17 cellular contexts compared by ENCODE assay signal in the genomic region with DNA sequence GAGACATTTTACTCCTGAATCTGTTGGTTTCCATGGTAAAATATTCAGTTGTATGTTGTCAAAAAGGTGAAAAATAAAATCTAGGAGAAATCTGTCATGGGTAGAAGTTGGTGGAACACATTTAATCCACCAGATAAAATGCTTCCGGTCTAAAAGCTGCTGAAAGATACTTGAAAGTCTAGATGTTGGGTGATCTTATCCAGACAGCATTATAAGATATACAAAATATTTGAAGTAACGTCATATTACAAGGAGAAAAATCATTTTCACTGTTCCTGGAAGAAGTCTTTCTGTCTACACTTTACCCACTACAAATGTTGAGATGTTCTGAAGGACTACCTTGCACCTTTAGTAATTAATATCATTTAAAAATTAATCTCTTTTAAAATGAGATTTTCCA. TPM values are rescaled to one million over a fixed set of nuclear protein-coding genes. Genes with fewer than 3 reads are reported as not detected.
DNase-seq lines count a peak whose midpoint lies in the region; ATAC-seq, FAIRE-seq and TF ChIP-seq lines count a peak whose summit lies in the region.
"Had no signal": no experiment of that assay in that cellular context is flagged by ENCODE, and none has a peak within 500 bp of the region (broad histone marks: within the 10 kb centered on the region; RNA-seq: fewer than 3 reads in every experiment).

No MANE protein-coding gene starts in this region.

- TF ChIP-seq RAD21 in IMR-90 (IDR thresholded peaks at IDR 0.05; ENCODE audit: low read length), result no peak

- no peaks in the 10 kb centered on the region for H3K9me3 ChIP-seq in IMR-90 (ENCODE audit: control insufficient read depth, insufficient read depth, low read length)
- H3K9me3 ChIP-seq in esophagus muscularis mucosa, result no peaks in the 10 kb centered on the region
- H3K9me3 ChIP-seq in osteoblast (ENCODE audit: low read depth, low read length), result no peaks in the 10 kb centered on the region
- no peaks in the 10 kb centered on the region for H3K9me3 ChIP-seq in tibial artery
- H3K9me3 ChIP-seq: MG63 had no signal

- CTCF ChIA-PET in IMR-90 (lab: Yijun Ruan, JAX), result interaction anchor here (0.8 kb wide), 1 partner anchor 17 kb away, joined by 4 read pairs; no protein-coding TSS in a partner anchor

- no peak for DNase-seq in IMR-90
- no peak for DNase-seq in esophagus muscularis mucosa (ENCODE audit: extremely low spot score)
- no peak for DNase-seq in osteoblast (ENCODE audit: insufficient read length, low spot score, missing footprints)
- no peak for DNase-seq in tibial artery
- no peak for DNase-seq in progenitor cell of endocrine pancreas (ENCODE audit: low spot score, unreplicated experiment)
- no peak for DNase-seq in DMS53 (lab: John Stamatoyannopoulos, UW)
- no peak for DNase-seq in HTR-8/SVneo (ENCODE audit: insufficient read length, low spot score)
- DNase-seq: Karpas-422, MG63, NCI-H1092 treated with DMSO at 0.1 percent for 48 hours, NCI-H2081 treated with DMSO at 0.1 percent for 48 hours, NCI-H524 treated with DMSO at 0.1 percent for 48 hours had no signal

- H3K18ac ChIP-seq in IMR-90 (ENCODE audit: low read depth, low read length), result no peak overlapping the region

- H3K36me3 ChIP-seq in IMR-90 (ENCODE audit: control insufficient read depth, insufficient read depth, low read length) (peaks cover 12% of the 10 kb centered on the region), esophagus muscularis mucosa (peaks cover 4 to 12% (median 9%) of the 10 kb centered on the region in 4 donors), osteoblast (ENCODE audit: insufficient read depth, low read length) (peaks cover 68% of the 10 kb centered on the region), tibial artery (peaks cover 0 to 6% (median 0%) of the 10 kb centered on the region in 3 donors)

- no TSS peak for BruUV-seq in IMR-90 (replicated peaks; lab: Mats Ljungman, UMichigan)

- H3K9ac ChIP-seq in IMR-90 (ENCODE audit: low read depth, low read length), result no peak overlapping the region

- dilution Hi-C loops in IMR-90 (cut with HindIII; ENCODE audit: low sequenced_read_pairs, unreplicated experiment), result no loop called here

- H4K91ac ChIP-seq in IMR-90 (ENCODE audit: insufficient read depth, low read depth, low read length), result no peak overlapping the region

- no peaks in the 10 kb centered on the region for H3K27me3 ChIP-seq in IMR-90 (ENCODE audit: control insufficient read depth, insufficient read depth, low read length)
- H3K27me3 ChIP-seq in esophagus muscularis mucosa, result no peaks in the 10 kb centered on the region
- no peaks in the 10 kb centered on the region for H3K27me3 ChIP-seq in osteoblast (ENCODE audit: insufficient read depth, low read length)
- no peaks in the 10 kb centered on the region for H3K27me3 ChIP-seq in tibial artery
- H3K27me3 ChIP-seq: MG63 had no signal

- H3K36me3 Mint-ChIP-seq in progenitor cell of endocrine pancreas (ENCODE audit: insufficient read depth), result no peaks in the 10 kb centered on the region
- H3K36me3 Mint-ChIP-seq: CD14-positive monocyte had no signal

- in situ Hi-C loops in IMR-90 (cut with MboI; ENCODE audit: low sequenced_read_pairs), result no loop called here

- H3K4me1 Mint-ChIP-seq in progenitor cell of endocrine pancreas (ENCODE audit: low read depth), result peaks cover 4% of the 10 kb centered on the region
- H3K4me1 Mint-ChIP-seq: CD14-positive monocyte had no signal

- POLR2A ChIA-PET in IMR-90 (lab: Charles Lee; ENCODE audit: unreplicated experiment), result interaction anchor here (0.7 kb wide), 1 partner anchor 10 kb away, joined by 3 read pairs; no protein-coding TSS in a partner anchor

- peaks cover 15% of the 10 kb centered on the region for H3K4me1 ChIP-seq in IMR-90 (ENCODE audit: control insufficient read depth, insufficient read depth, low read length)
- peaks cover 32 to 90% (median 73%) of the 10 kb centered on the region in 4 donors for H3K4me1 ChIP-seq in esophagus muscularis mucosa
- peaks cover 36% of the 10 kb centered on the region for H3K4me1 ChIP-seq in osteoblast (ENCODE audit: insufficient read depth, low read length)
- H3K4me1 ChIP-seq in tibial artery, result peaks cover 0 to 94% (median 33%) of the 10 kb centered on the region in 4 donors

- H3K23ac ChIP-seq in IMR-90 (ENCODE audit: low read depth, low read length), result no peak overlapping the region

- peak overlapping the region; percentile 44 for H2BK5ac ChIP-seq in IMR-90 (ENCODE audit: low read depth, low read length, poor library complexity, severe bottlenecking)

- H3K4ac ChIP-seq in IMR-90 (ENCODE audit: low read depth, low read length), result no peak overlapping the region

- H2BK120ac ChIP-seq in IMR-90 (ENCODE audit: low read depth, low read length), result no peak overlapping the region

- no peak overlapping the region for H3K27ac Mint-ChIP-seq in progenitor cell of endocrine pancreas
- H3K27ac Mint-ChIP-seq: CD14-positive monocyte had no signal

- H3K27ac ChIP-seq in IMR-90 (ENCODE audit: insufficient read depth, low read length) (no peak overlapping the region), esophagus muscularis mucosa (replicated peaks in 1 of 4) (peak overlapping the region; percentile 49 to 63 (median 51)), osteoblast (ENCODE audit: low read depth, low read length) (peak overlapping the region; percentile 35), tibial artery (peak overlapping the region; percentile 83 to 89)

- H3K56ac ChIP-seq in IMR-90 (ENCODE audit: extremely low read depth, insufficient read depth, low read length), result no peak overlapping the region

- no peaks in the 10 kb centered on the region for H3K27me3 Mint-ChIP-seq in progenitor cell of endocrine pancreas

- peaks cover 76% of the 10 kb centered on the region for H4K20me1 ChIP-seq in IMR-90 (ENCODE audit: insufficient read depth, low read length)
- H4K20me1 ChIP-seq in osteoblast (ENCODE audit: insufficient read depth, low read length), result peaks cover 55% of the 10 kb centered on the region

- H3K4me3 Mint-ChIP-seq in progenitor cell of endocrine pancreas (ENCODE audit: low read depth), result no peak overlapping the region
- H3K4me3 Mint-ChIP-seq: CD14-positive monocyte had no signal

- no peak overlapping the region for H2BK15ac ChIP-seq in IMR-90 (ENCODE audit: low read depth, low read length)

- no peak overlapping the region for H2AK5ac ChIP-seq in IMR-90 (ENCODE audit: low read depth, low read length)

- no peak for FAIRE-seq in HTR-8/SVneo (lab: Jason Lieb, UNC)
- FAIRE-seq: GM12892, H54 had no signal

- intact Hi-C loops in IMR-90 (cut with micrococcal nuclease), result no loop called here
- intact Hi-C loops in esophagus muscularis mucosa (cut with DNase I), result no loop called here
- intact Hi-C loops in tibial artery (cut with DNase I; ENCODE audit: low total_unique reads), result no loop called here

- H2BK20ac ChIP-seq in IMR-90 (ENCODE audit: low read depth, low read length), result no peak overlapping the region

- no peak overlapping the region for H3K4me3 ChIP-seq in IMR-90 (ENCODE audit: insufficient read depth, low read depth, low read length)
- H3K4me3 ChIP-seq in esophagus muscularis mucosa, result no peak overlapping the region
- no peak overlapping the region for H3K4me3 ChIP-seq in osteoblast (ENCODE audit: insufficient read depth, low read length)
- H3K4me3 ChIP-seq in tibial artery, result no peak overlapping the region
- H3K4me3 ChIP-seq: MG63 had no signal

- H2AFZ ChIP-seq in IMR-90 (replicated peaks; ENCODE audit: low read length, poor library complexity) (no peak overlapping the region), osteoblast (ENCODE audit: low read length) (no peak overlapping the region)

- H3K4me2 ChIP-seq in IMR-90 (ENCODE audit: low read depth, low read length), result no peak overlapping the region
- H3K4me2 ChIP-seq in osteoblast (ENCODE audit: insufficient read depth, low read length), result no peak overlapping the region

- ATAC-seq in IMR-90 (ENCODE audit: low read depth), result no peak
- no peak for ATAC-seq in HG03095 (IDR thresholded peaks at IDR 0.05; ENCODE audit: unreplicated experiment)
- ATAC-seq: Panc1 had no signal

- peaks cover 19% of the 10 kb centered on the region for H3K9me1 ChIP-seq in IMR-90 (ENCODE audit: insufficient read depth, low read length)

- no peaks in the 10 kb centered on the region for H3K9me3 Mint-ChIP-seq in progenitor cell of endocrine pancreas (ENCODE audit: low read depth)

- TF ChIP-seq EP300 in esophagus muscularis mucosa (IDR thresholded peaks at IDR 0.05), result no peak

- H3K79me2 ChIP-seq in osteoblast (ENCODE audit: insufficient read depth, low read length), result peaks cover 93% of the 10 kb centered on the region

- TF ChIP-seq CTCF in IMR-90 (conservative IDR thresholded peaks at IDR 0.05; ENCODE audit: low read depth, low read length) (no peak), esophagus muscularis mucosa (IDR thresholded peaks at IDR 0.05) (no peak), osteoblast (IDR thresholded peaks at IDR 0.05; ENCODE audit: extremely low read depth, low read depth, low read length) (no peak), tibial artery (IDR thresholded peaks at IDR 0.05) (no peak), progenitor cell of endocrine pancreas (IDR thresholded peaks at IDR 0.05; ENCODE audit: unreplicated experiment) (no peak)

- no CpG with 5 or more reads among the region's 2 CpGs for WGBS in IMR-90 (ENCODE audit: extremely low coverage in 2 of 2, insufficient read length in 1 of 2), 2 experiments
- WGBS in esophagus muscularis mucosa, result 56% methylated on average over 2 of the region's 2 CpGs

- TF ChIP-seq POLR2A in IMR-90 (IDR thresholded peaks at IDR 0.05; ENCODE audit: low read depth, low read length) (no peak), esophagus muscularis mucosa (IDR thresholded peaks at IDR 0.05; ENCODE audit: low read depth) (no peak)

- no peak overlapping the region for H4K5ac ChIP-seq in IMR-90 (ENCODE audit: low read depth, low read length)

- no peak overlapping the region for H2AK9ac ChIP-seq in IMR-90 (replicated peaks; ENCODE audit: low read depth, low read length, poor library complexity)

- no peak overlapping the region for H4K8ac ChIP-seq in IMR-90 (ENCODE audit: low read depth in 2 of 2, low read length in 2 of 2)

- H3K79me1 ChIP-seq in IMR-90 (ENCODE audit: low read depth in 1 of 2, low read length in 2 of 2), result peaks cover 16 to 62% of the 10 kb centered on the region in 2 experiments; a peak in 3 of 4 replicates

- no peak overlapping the region for H3K14ac ChIP-seq in IMR-90 (replicated peaks; ENCODE audit: low read depth, low read length)

TF ChIP-seq in IMR-90, 13 proteins besides CTCF, POLR2A, EP300 and RAD21:
- TF ChIP-seq FOS (IDR thresholded peaks at IDR 0.05; ENCODE audit: low read depth, low read length) (no peak), BHLHE40 (IDR thresholded peaks at IDR 0.05; ENCODE audit: low read depth, low read length) (no peak), RFX5 (IDR thresholded peaks at IDR 0.05; ENCODE audit: low read depth, low read length) (no peak)

RNA-seq across cellular contexts. Expression of a gene that starts 40.9 kb away (rescaled TPM):
- 487 and 532 TPM in 2 replicates for total RNA-seq in IMR-90 (2012; rRNA removed)
- 375 and 382 TPM in 2 replicates for polyA plus RNA-seq in IMR-90 (2012; rRNA removed)
- polyA plus RNA-seq in IMR-90 (2012; cell fraction: cytosol; rRNA removed), result 140 and 308 TPM in 2 replicates
- 114 and 384 TPM in 2 replicates for polyA plus RNA-seq in IMR-90 (2012; cell fraction: nucleus; rRNA removed; ENCODE audit: low replicate concordance)
- total RNA-seq in esophagus muscularis mucosa, result 1,000 to 10,000 TPM; 2,057 to 3,140 (median 2,687) TPM
- 1,075 and 1,123 TPM in 2 replicates for total RNA-seq in osteoblast
- 95.4 and 106 TPM in 2 replicates for total RNA-seq in progenitor cell of endocrine pancreas
